In the genomic region with DNA sequence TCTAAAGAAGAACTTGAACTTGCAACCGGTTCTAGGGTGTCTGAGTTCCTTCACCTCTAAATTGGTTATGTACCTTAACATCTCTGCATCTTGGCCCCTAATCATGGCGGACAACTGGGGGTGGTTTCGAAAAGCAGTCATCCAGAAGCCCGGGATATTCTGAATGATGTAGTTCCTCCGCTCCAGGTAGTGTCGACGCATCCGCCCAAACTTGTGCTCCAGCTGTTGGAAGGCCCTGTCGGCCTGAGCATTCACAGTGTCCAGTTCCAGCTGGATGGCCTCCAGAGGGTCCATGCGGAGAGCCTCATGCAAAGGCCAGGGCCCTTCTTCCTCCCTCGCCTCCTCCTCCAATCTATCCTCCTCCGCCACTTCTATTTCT, we compare ENCODE assay signal across 8 cellular contexts. TPM values are rescaled to one million over a fixed set of nuclear protein-coding genes. Genes with fewer than 3 reads are reported as not detected.
DNase-seq lines count a peak whose midpoint lies in the region; ATAC-seq and TF ChIP-seq lines count a peak whose summit lies in the region.

No MANE protein-coding gene starts in this region.

- H3K4me1 ChIP-seq in CD4-positive, alpha-beta memory T cell (ENCODE audit: insufficient read depth, low read length): peaks cover 56% of the 10 kb centered on the region
- peaks cover 73% of the 10 kb centered on the region for H3K4me1 ChIP-seq in left ventricle myocardium inferior

- H3K4me3 Mint-ChIP-seq in CD4-positive, alpha-beta memory T cell: peak overlapping the region; percentile 96 to 100 (median 99)
- H3K4me3 Mint-ChIP-seq in activated T-helper 1 cell treated with anti-CD3 and anti-CD28 coated beads, Interleukin-12 subunit alpha, Interleukin-12 subunit beta, Interleukin-2, Interleukin-4 antibody, amounts not matched to agents 30 ng/mL and 10 ng/mL and 1 ng/mL, durations not matched to agents 14 hours and 24 hours and 36 hours: peak overlapping the region; percentile 91

- no peaks in the 10 kb centered on the region for H3K9me3 ChIP-seq in CD4-positive, alpha-beta memory T cell (ENCODE audit: control insufficient read depth in 1 of 2, low read length in 2 of 2)
- H3K9me3 ChIP-seq in left ventricle myocardium inferior (replicated peaks): no peaks in the 10 kb centered on the region

- no peaks in the 10 kb centered on the region for H3K27me3 ChIP-seq in CD4-positive, alpha-beta memory T cell (ENCODE audit: insufficient read depth, low read length)
- H3K27me3 ChIP-seq in left ventricle myocardium inferior (ENCODE audit: low read depth): no peaks in the 10 kb centered on the region

- H3K4me1 Mint-ChIP-seq in CD4-positive, alpha-beta memory T cell: peaks cover 40 to 80% (median 53%) of the 10 kb centered on the region in 4 donors
- H3K4me1 Mint-ChIP-seq in activated T-helper 1 cell treated with anti-CD3 and anti-CD28 coated beads, Interleukin-12 subunit alpha, Interleukin-12 subunit beta, Interleukin-2, Interleukin-4 antibody, amounts not matched to agents 30 ng/mL and 10 ng/mL and 1 ng/mL, durations not matched to agents 14 hours and 24 hours and 36 hours (ENCODE audit: low read depth): peaks cover 52% of the 10 kb centered on the region

- peak overlapping the region; percentile 99 to 100 (median 100) for H3K27ac Mint-ChIP-seq in CD4-positive, alpha-beta memory T cell
- peak overlapping the region; percentile 95 for H3K27ac Mint-ChIP-seq in activated T-helper 1 cell treated with anti-CD3 and anti-CD28 coated beads, Interleukin-12 subunit alpha, Interleukin-12 subunit beta, Interleukin-2, Interleukin-4 antibody, amounts not matched to agents 30 ng/mL and 10 ng/mL and 1 ng/mL, durations not matched to agents 14 hours and 24 hours and 36 hours

- peak overlapping the region; percentile 97 for H3K27ac ChIP-seq in CD4-positive, alpha-beta memory T cell (ENCODE audit: low read depth, low read length)
- H3K27ac ChIP-seq in left ventricle myocardium inferior (replicated peaks): peak overlapping the region; percentile 96

- ATAC-seq in HG02943 (IDR thresholded peaks at IDR 0.05; ENCODE audit: low read depth, unreplicated experiment): peak; percentile 1
- peak; percentile 62 for ATAC-seq in sciatic nerve
- ATAC-seq in HG02938 (IDR thresholded peaks at IDR 0.05; ENCODE audit: unreplicated experiment): no peak

- H3K9me3 Mint-ChIP-seq in CD4-positive, alpha-beta memory T cell: peaks cover 0 to 3% (median 0%) of the 10 kb centered on the region in 8 donors
- H3K9me3 Mint-ChIP-seq in activated T-helper 1 cell treated with anti-CD3 and anti-CD28 coated beads, Interleukin-12 subunit alpha, Interleukin-12 subunit beta, Interleukin-2, Interleukin-4 antibody, amounts not matched to agents 30 ng/mL and 10 ng/mL and 1 ng/mL, durations not matched to agents 14 hours and 24 hours and 36 hours: no peaks in the 10 kb centered on the region

- no peaks in the 10 kb centered on the region for H3K27me3 Mint-ChIP-seq in CD4-positive, alpha-beta memory T cell
- H3K27me3 Mint-ChIP-seq in activated T-helper 1 cell treated with anti-CD3 and anti-CD28 coated beads, Interleukin-12 subunit alpha, Interleukin-12 subunit beta, Interleukin-2, Interleukin-4 antibody, amounts not matched to agents 30 ng/mL and 10 ng/mL and 1 ng/mL, durations not matched to agents 14 hours and 24 hours and 36 hours (ENCODE audit: insufficient read depth): peaks cover 2% of the 10 kb centered on the region

- TF ChIP-seq CTCF in left ventricle myocardium inferior (IDR thresholded peaks at IDR 0.05; ENCODE audit: borderline replicate concordance): no peak

- POLR2A ChIA-PET in CD4-positive, alpha-beta memory T cell (lab: Charles Lee; ENCODE audit: partially characterized antibody): interaction anchor here (0.7 to 4.8 kb wide), 16 partner anchors 9 to 1324 kb away, joined by 3 to 114 read pairs (median 8); a partner anchor contains a TSS

- DNase-seq in CD4-positive, alpha-beta memory T cell: peak in 1 of 5 donors; percentile 31
- DNase-seq in activated T-helper 1 cell treated with anti-CD3 and anti-CD28 coated beads, Interleukin-12 subunit alpha, Interleukin-12 subunit beta, Interleukin-2, Interleukin-4 antibody, amounts not matched to agents 30 ng/mL and 10 ng/mL and 1 ng/mL, durations not matched to agents 14 hours and 24 hours and 36 hours (ENCODE audit: low spot score): peak; percentile 6
- peak; percentile 57 for DNase-seq in left ventricle myocardium inferior
- DNase-seq in sciatic nerve (ENCODE audit: low spot score): peak; percentile 72
- no peak for DNase-seq in 8988T
- no peak for DNase-seq in GOT3 (lab: John Stamatoyannopoulos, UW)

- peaks cover 6% of the 10 kb centered on the region for H3K36me3 ChIP-seq in CD4-positive, alpha-beta memory T cell (ENCODE audit: insufficient read depth, low read length)
- H3K36me3 ChIP-seq in left ventricle myocardium inferior: peaks cover 16% of the 10 kb centered on the region

- CTCF ChIA-PET in CD4-positive, alpha-beta memory T cell (lab: Charles Lee; ENCODE audit: partially characterized antibody): interaction anchor here (0.8 to 5.3 kb wide), 9 partner anchors 8 to 292 kb away, joined by 3 to 40 read pairs (median 3); a partner anchor contains a TSS

- peak overlapping the region; percentile 95 to 97 for H3K4me3 ChIP-seq in CD4-positive, alpha-beta memory T cell (ENCODE audit: low read length in 2 of 2)
- H3K4me3 ChIP-seq in left ventricle myocardium inferior: peak overlapping the region; percentile 85

- intact Hi-C loops in CD4-positive, alpha-beta memory T cell (cut with micrococcal nuclease): loop anchor here (1.0 to 2.0 kb wide), 5 partner anchors 25 to 402 kb away; a partner anchor contains a TSS
- intact Hi-C loops in activated T-helper 1 cell treated with anti-CD3 and anti-CD28 coated beads, Interleukin-12 subunit alpha, Interleukin-12 subunit beta, Interleukin-2, Interleukin-4 antibody, amounts not matched to agents 30 ng/mL and 10 ng/mL and 1 ng/mL, durations not matched to agents 14 hours and 24 hours and 36 hours (cut with micrococcal nuclease): loop anchor here (1.0 to 5.0 kb wide), 5 partner anchors 8 to 402 kb away; a partner anchor contains a TSS
- intact Hi-C loops in left ventricle myocardium inferior (cut with micrococcal nuclease) (no loop called here), sciatic nerve (cut with DNase I) (loop anchor here (5.0 kb wide), 1 partner anchor 293 kb away; a partner anchor contains a TSS)

- peaks cover 39 to 49% of the 10 kb centered on the region in 2 donors for H3K36me3 Mint-ChIP-seq in CD4-positive, alpha-beta memory T cell
- H3K36me3 Mint-ChIP-seq in activated T-helper 1 cell treated with anti-CD3 and anti-CD28 coated beads, Interleukin-12 subunit alpha, Interleukin-12 subunit beta, Interleukin-2, Interleukin-4 antibody, amounts not matched to agents 30 ng/mL and 10 ng/mL and 1 ng/mL, durations not matched to agents 14 hours and 24 hours and 36 hours (ENCODE audit: low read depth): peaks cover 36% of the 10 kb centered on the region

RNA-seq across cellular contexts. Expression of a gene that starts 0.9 kb away (rescaled TPM):
- 100 to 1,000 TPM; 107 to 109 TPM for total RNA-seq in CD4-positive, alpha-beta memory T cell
- polyA plus RNA-seq in CD4-positive, alpha-beta memory T cell: 10 to 100 TPM; 41.8 to 62.0 TPM
- total RNA-seq in activated T-helper 1 cell treated with anti-CD3 and anti-CD28 coated beads, Interleukin-12 subunit alpha, Interleukin-12 subunit beta, Interleukin-2, Interleukin-4 antibody, amounts not matched to agents 30 ng/mL and 10 ng/mL and 1 ng/mL, durations not matched to agents 14 hours and 24 hours and 36 hours: 41.8 and 43.5 TPM in 2 replicates
- total RNA-seq in left ventricle myocardium inferior (89.5 TPM), sciatic nerve (71.8 TPM)

RNA-seq across cellular contexts. Expression of a gene that starts 25.0 kb away (rescaled TPM):
- 10 to 100 TPM; 22.3 to 23.0 TPM for total RNA-seq in CD4-positive, alpha-beta memory T cell
- 10 to 100 TPM in 1 of 2 donors, 1 to 10 TPM in 1; 8.0 to 14.8 TPM for polyA plus RNA-seq in CD4-positive, alpha-beta memory T cell
- 20.4 and 21.4 TPM in 2 replicates for total RNA-seq in activated T-helper 1 cell treated with anti-CD3 and anti-CD28 coated beads, Interleukin-12 subunit alpha, Interleukin-12 subunit beta, Interleukin-2, Interleukin-4 antibody, amounts not matched to agents 30 ng/mL and 10 ng/mL and 1 ng/mL, durations not matched to agents 14 hours and 24 hours and 36 hours
- total RNA-seq in left ventricle myocardium inferior (30.5 TPM), sciatic nerve (26.5 TPM)

Comparison
In these comparisons a context has a peak if more than half of its experiments do, and no peak if none do; other contexts are left out.
1. DNase-seq: peak in activated T-helper 1 cell treated with anti-CD3 and anti-CD28 coated beads, Interleukin-12 subunit alpha, Interleukin-12 subunit beta, Interleukin-2, Interleukin-4 antibody, amounts not matched to agents 30 ng/mL and 10 ng/mL and 1 ng/mL, durations not matched to agents 14 hours and 24 hours and 36 hours (single experiment), left ventricle myocardium inferior (single experiment) and sciatic nerve (single experiment); none in 8988T (single experiment) and GOT3 (single experiment).